Comparison of ENCODE assay signal across 10 cellular contexts in the genomic region with DNA sequence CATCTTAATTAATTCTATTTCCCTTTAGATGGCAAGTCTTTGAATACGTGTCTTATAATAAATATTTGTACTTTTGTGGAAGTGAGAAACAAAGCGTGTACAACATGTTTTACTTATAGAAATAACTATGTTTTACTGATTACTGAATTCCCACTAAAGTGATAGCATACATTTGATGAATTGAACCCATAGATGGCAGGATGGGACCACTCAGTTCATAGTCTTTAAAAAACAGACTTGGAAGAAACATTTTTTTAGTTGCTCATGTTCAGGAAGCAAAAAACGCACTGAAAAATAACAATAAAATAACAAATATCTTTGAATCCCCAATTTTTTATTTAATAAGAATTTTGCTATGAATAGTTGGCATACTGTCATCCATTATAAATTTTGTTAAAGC.
DNase-seq lines count a peak whose midpoint lies in the region; ATAC-seq and TF ChIP-seq lines count a peak whose summit lies in the region.
"Had no signal": no experiment of that assay in that cellular context is flagged by ENCODE, and none has a peak within 500 bp of the region (broad histone marks: within the 10 kb centered on the region; RNA-seq: fewer than 3 reads in every experiment).

No MANE protein-coding gene starts in this region.

- DNase-seq in EH (ENCODE audit: low read depth) (peak; percentile 39), NCI-H1694 (lab: John Stamatoyannopoulos, UW) (peak; percentile 79), chondrocyte (ENCODE audit: low spot score) (no peak), iPS-NIHi7 (ENCODE audit: extremely low spot score) (no peak), NCI-H1092 (lab: John Stamatoyannopoulos, UW) (no peak), posterior vena cava (ENCODE audit: low spot score) (no peak)
- DNase-seq: NCI-H1048 had no signal

- H3K27me3 Mint-ChIP-seq in chondrocyte (ENCODE audit: low read depth), result no peaks in the 10 kb centered on the region
- peaks cover 3% of the 10 kb centered on the region for H3K27me3 Mint-ChIP-seq in nephron (ENCODE audit: low read depth)

- no peak for ATAC-seq in GM19351 (IDR thresholded peaks at IDR 0.05; ENCODE audit: unreplicated experiment)
- ATAC-seq: left lobe of liver had no signal

- H3K4me3 Mint-ChIP-seq in chondrocyte (ENCODE audit: unreplicated experiment) (no peak overlapping the region), nephron (no peak overlapping the region)

- no peaks in the 10 kb centered on the region for H3K36me3 Mint-ChIP-seq in chondrocyte (ENCODE audit: low read depth)
- H3K36me3 Mint-ChIP-seq in nephron (ENCODE audit: low read depth), result no peaks in the 10 kb centered on the region

- intact Hi-C loops in posterior vena cava (cut with DNase I), result no loop called here

- TF ChIP-seq CTCF in chondrocyte (IDR thresholded peaks at IDR 0.05) (peak; percentile 72), nephron (IDR thresholded peaks at IDR 0.05; ENCODE audit: unreplicated experiment in 3 of 3) (peak; percentile 47 to 55 (median 53))

- H3K9me3 Mint-ChIP-seq in chondrocyte (ENCODE audit: low read depth) (no peaks in the 10 kb centered on the region), nephron (no peaks in the 10 kb centered on the region)

- no peaks in the 10 kb centered on the region for H3K4me1 Mint-ChIP-seq in chondrocyte (ENCODE audit: low read depth)
- no peaks in the 10 kb centered on the region for H3K4me1 Mint-ChIP-seq in nephron

- H3K27ac Mint-ChIP-seq in chondrocyte (ENCODE audit: unreplicated experiment) (no peak overlapping the region), nephron (no peak overlapping the region)

Comparison
In these comparisons a context has a peak if more than half of its experiments do, and no peak if none do; other contexts are left out.
1. DNase-seq: peak in EH (single experiment) and NCI-H1694 (single experiment); none in chondrocyte (single experiment), iPS-NIHi7 (single experiment), NCI-H1092 (single experiment) and posterior vena cava (single experiment).